1 cellular context compared by ENCODE assay signal in the genomic region with DNA sequence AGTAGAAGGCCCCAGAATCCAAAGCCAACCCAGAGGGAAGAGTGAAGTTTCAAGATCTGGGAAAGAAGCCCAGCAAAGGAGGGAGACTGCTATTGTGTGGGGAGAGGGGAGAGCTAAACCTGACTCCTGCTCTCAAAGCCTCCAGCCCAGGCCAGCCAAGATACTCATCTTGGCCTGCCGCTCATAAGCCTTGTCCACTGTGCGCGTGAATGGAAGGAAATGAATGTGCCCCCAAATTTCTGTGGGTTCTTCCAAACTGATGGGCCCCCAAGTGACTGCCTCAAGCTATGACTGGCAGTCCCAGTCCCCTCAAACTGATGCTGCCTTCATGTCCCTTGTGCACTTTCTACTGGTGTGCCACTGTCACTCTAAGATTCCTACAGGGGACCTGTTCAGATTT.
TF ChIP-seq lines count a peak whose summit lies in the region.

No MANE protein-coding gene starts in this region.

TF ChIP-seq in GM23338, 12 proteins besides CTCF, POLR2A, EP300 and RAD21 (continued from another document):
- TF ChIP-seq, protein P1, sequence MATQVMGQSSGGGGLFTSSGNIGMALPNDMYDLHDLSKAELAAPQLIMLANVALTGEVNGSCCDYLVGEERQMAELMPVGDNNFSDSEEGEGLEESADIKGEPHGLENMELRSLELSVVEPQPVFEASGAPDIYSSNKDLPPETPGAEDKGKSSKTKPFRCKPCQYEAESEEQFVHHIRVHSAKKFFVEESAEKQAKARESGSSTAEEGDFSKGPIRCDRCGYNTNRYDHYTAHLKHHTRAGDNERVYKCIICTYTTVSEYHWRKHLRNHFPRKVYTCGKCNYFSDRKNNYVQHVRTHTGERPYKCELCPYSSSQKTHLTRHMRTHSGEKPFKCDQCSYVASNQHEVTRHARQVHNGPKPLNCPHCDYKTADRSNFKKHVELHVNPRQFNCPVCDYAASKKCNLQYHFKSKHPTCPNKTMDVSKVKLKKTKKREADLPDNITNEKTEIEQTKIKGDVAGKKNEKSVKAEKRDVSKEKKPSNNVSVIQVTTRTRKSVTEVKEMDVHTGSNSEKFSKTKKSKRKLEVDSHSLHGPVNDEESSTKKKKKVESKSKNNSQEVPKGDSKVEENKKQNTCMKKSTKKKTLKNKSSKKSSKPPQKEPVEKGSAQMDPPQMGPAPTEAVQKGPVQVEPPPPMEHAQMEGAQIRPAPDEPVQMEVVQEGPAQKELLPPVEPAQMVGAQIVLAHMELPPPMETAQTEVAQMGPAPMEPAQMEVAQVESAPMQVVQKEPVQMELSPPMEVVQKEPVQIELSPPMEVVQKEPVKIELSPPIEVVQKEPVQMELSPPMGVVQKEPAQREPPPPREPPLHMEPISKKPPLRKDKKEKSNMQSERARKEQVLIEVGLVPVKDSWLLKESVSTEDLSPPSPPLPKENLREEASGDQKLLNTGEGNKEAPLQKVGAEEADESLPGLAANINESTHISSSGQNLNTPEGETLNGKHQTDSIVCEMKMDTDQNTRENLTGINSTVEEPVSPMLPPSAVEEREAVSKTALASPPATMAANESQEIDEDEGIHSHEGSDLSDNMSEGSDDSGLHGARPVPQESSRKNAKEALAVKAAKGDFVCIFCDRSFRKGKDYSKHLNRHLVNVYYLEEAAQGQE (IDR thresholded peaks at IDR 0.05; ENCODE audit: unreplicated experiment): no peak
- TF ChIP-seq, protein P2, sequence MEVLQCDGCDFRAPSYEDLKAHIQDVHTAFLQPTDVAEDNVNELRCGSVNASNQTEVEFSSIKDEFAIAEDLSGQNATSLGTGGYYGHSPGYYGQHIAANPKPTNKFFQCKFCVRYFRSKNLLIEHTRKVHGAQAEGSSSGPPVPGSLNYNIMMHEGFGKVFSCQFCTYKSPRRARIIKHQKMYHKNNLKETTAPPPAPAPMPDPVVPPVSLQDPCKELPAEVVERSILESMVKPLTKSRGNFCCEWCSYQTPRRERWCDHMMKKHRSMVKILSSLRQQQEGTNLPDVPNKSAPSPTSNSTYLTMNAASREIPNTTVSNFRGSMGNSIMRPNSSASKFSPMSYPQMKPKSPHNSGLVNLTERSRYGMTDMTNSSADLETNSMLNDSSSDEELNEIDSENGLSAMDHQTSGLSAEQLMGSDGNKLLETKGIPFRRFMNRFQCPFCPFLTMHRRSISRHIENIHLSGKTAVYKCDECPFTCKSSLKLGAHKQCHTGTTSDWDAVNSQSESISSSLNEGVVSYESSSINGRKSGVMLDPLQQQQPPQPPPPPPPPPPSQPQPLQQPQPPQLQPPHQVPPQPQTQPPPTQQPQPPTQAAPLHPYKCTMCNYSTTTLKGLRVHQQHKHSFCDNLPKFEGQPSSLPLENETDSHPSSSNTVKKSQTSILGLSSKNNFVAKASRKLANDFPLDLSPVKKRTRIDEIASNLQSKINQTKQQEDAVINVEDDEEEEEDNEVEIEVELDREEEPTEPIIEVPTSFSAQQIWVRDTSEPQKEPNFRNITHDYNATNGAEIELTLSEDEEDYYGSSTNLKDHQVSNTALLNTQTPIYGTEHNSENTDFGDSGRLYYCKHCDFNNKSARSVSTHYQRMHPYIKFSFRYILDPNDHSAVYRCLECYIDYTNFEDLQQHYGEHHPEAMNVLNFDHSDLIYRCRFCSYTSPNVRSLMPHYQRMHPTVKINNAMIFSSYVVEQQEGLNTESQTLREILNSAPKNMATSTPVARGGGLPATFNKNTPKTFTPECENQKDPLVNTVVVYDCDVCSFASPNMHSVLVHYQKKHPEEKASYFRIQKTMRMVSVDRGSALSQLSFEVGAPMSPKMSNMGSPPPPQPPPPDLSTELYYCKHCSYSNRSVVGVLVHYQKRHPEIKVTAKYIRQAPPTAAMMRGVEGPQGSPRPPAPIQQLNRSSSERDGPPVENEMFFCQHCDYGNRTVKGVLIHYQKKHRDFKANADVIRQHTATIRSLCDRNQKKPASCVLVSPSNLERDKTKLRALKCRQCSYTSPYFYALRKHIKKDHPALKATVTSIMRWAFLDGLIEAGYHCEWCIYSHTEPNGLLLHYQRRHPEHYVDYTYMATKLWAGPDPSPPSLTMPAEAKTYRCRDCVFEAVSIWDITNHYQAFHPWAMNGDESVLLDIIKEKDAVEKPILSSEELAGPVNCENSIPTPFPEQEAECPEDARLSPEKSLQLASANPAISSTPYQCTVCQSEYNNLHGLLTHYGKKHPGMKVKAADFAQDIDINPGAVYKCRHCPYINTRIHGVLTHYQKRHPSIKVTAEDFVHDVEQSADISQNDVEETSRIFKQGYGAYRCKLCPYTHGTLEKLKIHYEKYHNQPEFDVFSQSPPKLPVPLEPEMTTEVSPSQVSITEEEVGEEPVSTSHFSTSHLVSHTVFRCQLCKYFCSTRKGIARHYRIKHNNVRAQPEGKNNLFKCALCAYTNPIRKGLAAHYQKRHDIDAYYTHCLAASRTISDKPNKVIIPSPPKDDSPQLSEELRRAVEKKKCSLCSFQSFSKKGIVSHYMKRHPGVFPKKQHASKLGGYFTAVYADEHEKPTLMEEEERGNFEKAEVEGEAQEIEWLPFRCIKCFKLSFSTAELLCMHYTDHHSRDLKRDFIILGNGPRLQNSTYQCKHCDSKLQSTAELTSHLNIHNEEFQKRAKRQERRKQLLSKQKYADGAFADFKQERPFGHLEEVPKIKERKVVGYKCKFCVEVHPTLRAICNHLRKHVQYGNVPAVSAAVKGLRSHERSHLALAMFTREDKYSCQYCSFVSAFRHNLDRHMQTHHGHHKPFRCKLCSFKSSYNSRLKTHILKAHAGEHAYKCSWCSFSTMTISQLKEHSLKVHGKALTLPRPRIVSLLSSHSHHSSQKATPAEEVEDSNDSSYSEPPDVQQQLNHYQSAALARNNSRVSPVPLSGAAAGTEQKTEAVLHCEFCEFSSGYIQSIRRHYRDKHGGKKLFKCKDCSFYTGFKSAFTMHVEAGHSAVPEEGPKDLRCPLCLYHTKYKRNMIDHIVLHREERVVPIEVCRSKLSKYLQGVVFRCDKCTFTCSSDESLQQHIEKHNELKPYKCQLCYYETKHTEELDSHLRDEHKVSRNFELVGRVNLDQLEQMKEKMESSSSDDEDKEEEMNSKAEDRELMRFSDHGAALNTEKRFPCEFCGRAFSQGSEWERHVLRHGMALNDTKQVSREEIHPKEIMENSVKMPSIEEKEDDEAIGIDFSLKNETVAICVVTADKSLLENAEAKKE (CRISPR knock-in tag; IDR thresholded peaks at IDR 0.05): no peak
- TF ChIP-seq CREB1 (CRISPR knock-in tag; IDR thresholded peaks at IDR 0.05; ENCODE audit: low read depth): no peak
- no peak for TF ChIP-seq POLR2AphosphoS5 (IDR thresholded peaks at IDR 0.05; ENCODE audit: low read depth)
- no peak for TF ChIP-seq EZH2 (IDR thresholded peaks at IDR 0.05; ENCODE audit: low read depth, unreplicated experiment)
- TF ChIP-seq ZNF114 (CRISPR knock-in tag; IDR thresholded peaks at IDR 0.05): no peak
- no peak for TF ChIP-seq EZH2phosphoT487 (IDR thresholded peaks at IDR 0.05; ENCODE audit: unreplicated experiment)
- no peak for TF ChIP-seq NANOG (IDR thresholded peaks at IDR 0.05; ENCODE audit: borderline replicate concordance)
